11 cellular contexts compared by ENCODE assay signal in the genomic region with DNA sequence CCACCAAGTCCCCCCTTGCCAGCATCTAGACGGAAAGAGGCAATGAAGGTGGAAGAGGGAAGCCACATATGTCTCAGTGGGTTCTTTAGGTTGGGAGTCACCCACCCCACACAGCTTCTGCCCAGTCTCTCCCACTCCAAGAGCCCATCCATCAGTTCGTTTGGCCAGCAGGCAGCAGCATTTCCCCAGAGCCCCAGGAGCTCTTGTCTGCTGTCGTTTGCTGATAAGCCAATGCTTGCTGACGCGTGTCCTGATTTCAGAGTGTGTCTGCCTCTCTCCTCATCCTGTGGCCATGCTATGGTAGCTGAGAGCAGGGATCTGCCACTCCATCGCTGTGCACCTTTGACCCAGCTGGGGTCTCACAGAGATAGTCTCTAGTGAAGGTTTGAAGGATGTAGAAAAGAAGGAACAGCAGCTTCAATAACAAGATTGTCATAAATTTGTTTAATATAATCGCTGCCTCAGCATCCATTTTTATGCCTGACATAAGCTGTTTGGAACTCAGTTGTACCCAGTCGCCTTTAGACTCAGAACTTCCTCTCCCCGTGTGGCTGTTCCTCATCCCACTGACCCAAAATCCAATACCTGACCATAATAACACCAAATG. TPM values are rescaled to one million over a fixed set of nuclear protein-coding genes. Genes with fewer than 3 reads are reported as not detected.
DNase-seq lines count a peak whose midpoint lies in the region; ATAC-seq and TF ChIP-seq lines count a peak whose summit lies in the region.
"Had no signal": no experiment of that assay in that cellular context is flagged by ENCODE, and none has a peak within 500 bp of the region (broad histone marks: within the 10 kb centered on the region; RNA-seq: fewer than 3 reads in every experiment).

No MANE protein-coding gene starts in this region.

- peak; percentile 49 to 53 for DNase-seq in activated T-cell treated with anti-CD3 and anti-CD28 coated beads, Interleukin-2, amount 50 U/mL, for 48 hours
- no peak for DNase-seq in activated T-cell treated with anti-CD3 and anti-CD28 coated beads, Interleukin-2, amount 50 U/mL, for 4 hours
- DNase-seq in HL-60 (ENCODE audit: low read depth in 1 of 2, low spot score in 1 of 2), result no peak
- peak; percentile 13 for DNase-seq in amniotic epithelial cell (ENCODE audit: low read depth)
- peak in 1 of 2 donors; percentile 46 for DNase-seq in stimulated activated effector memory CD8-positive, alpha-beta T cell treated with anti-CD3 and anti-CD28 coated beads, Interleukin-12 subunit alpha, Interleukin-12 subunit beta, amount 100 ng/mL, for 72 hours (ENCODE audit: low spot score in 2 of 2)
- DNase-seq in NCI-H1092 treated with DMSO at 0.1 percent for 48 hours (lab: John Stamatoyannopoulos, UW), result no peak
- DNase-seq: NCI-H1105, sigmoid colon had no signal

- H3K4me1 Mint-ChIP-seq in activated T-cell treated with anti-CD3 and anti-CD28 coated beads, Interleukin-2, amount 50 U/mL, for 4 hours (ENCODE audit: low read depth), result peaks cover 90% of the 10 kb centered on the region
- peaks cover 22% of the 10 kb centered on the region for H3K4me1 Mint-ChIP-seq in stimulated activated effector memory CD8-positive, alpha-beta T cell treated with anti-CD3 and anti-CD28 coated beads, Interleukin-12 subunit alpha, Interleukin-12 subunit beta, amount 100 ng/mL, for 72 hours

- peaks cover 3% of the 10 kb centered on the region for H3K36me3 Mint-ChIP-seq in activated T-cell treated with anti-CD3 and anti-CD28 coated beads, Interleukin-2, amount 50 U/mL, for 4 hours (ENCODE audit: insufficient read depth)
- H3K36me3 Mint-ChIP-seq in stimulated activated effector memory CD8-positive, alpha-beta T cell treated with anti-CD3 and anti-CD28 coated beads, Interleukin-12 subunit alpha, Interleukin-12 subunit beta, amount 100 ng/mL, for 72 hours, result no peaks in the 10 kb centered on the region

- no peaks in the 10 kb centered on the region for H3K27me3 Mint-ChIP-seq in activated T-cell treated with anti-CD3 and anti-CD28 coated beads, Interleukin-2, amount 50 U/mL, for 4 hours (ENCODE audit: low read depth)

- no peak for TF ChIP-seq CTCF in HL-60 (IDR thresholded peaks at IDR 0.05; ENCODE audit: insufficient read depth, low read length)

- peaks cover 10% of the 10 kb centered on the region for H3K9me3 Mint-ChIP-seq in activated T-cell treated with anti-CD3 and anti-CD28 coated beads, Interleukin-2, amount 50 U/mL, for 4 hours
- peaks cover under 1% of the 10 kb centered on the region for H3K9me3 Mint-ChIP-seq in stimulated activated effector memory CD8-positive, alpha-beta T cell treated with anti-CD3 and anti-CD28 coated beads, Interleukin-12 subunit alpha, Interleukin-12 subunit beta, amount 100 ng/mL, for 72 hours

- H3K27me3 ChIP-seq in HL-60 (ENCODE audit: insufficient read depth, poor library complexity, severe bottlenecking), result no peaks in the 10 kb centered on the region
- H3K27me3 ChIP-seq: sigmoid colon had no signal

- no peak for ATAC-seq in activated T-cell treated with anti-CD3 and anti-CD28 coated beads, Interleukin-2, amount 50 U/mL, for 4 hours
- ATAC-seq in stimulated activated effector memory CD8-positive, alpha-beta T cell treated with anti-CD3 and anti-CD28 coated beads, Interleukin-12 subunit alpha, Interleukin-12 subunit beta, amount 100 ng/mL, for 72 hours, result no peak
- no peak for ATAC-seq in GM18519 (IDR thresholded peaks at IDR 0.05; ENCODE audit: low FRiP score, unreplicated experiment)
- ATAC-seq in HG03378 (IDR thresholded peaks at IDR 0.05; ENCODE audit: unreplicated experiment), result no peak
- ATAC-seq: left lobe of liver had no signal

- no peak overlapping the region for H3K4me3 Mint-ChIP-seq in activated T-cell treated with anti-CD3 and anti-CD28 coated beads, Interleukin-2, amount 50 U/mL, for 4 hours
- H3K4me3 Mint-ChIP-seq in stimulated activated effector memory CD8-positive, alpha-beta T cell treated with anti-CD3 and anti-CD28 coated beads, Interleukin-12 subunit alpha, Interleukin-12 subunit beta, amount 100 ng/mL, for 72 hours, result no peak overlapping the region

- H3K27ac ChIP-seq in HL-60 (replicated peaks), result peak overlapping the region; percentile 24; the same call in 1 of the 2 replicates
- H3K27ac ChIP-seq: sigmoid colon had no signal

- H3K4me3 ChIP-seq in HL-60 (replicated peaks; ENCODE audit: insufficient read depth, low read length), result no peak overlapping the region
- H3K4me3 ChIP-seq: sigmoid colon had no signal

- peak overlapping the region; percentile 82 for H3K27ac Mint-ChIP-seq in stimulated activated effector memory CD8-positive, alpha-beta T cell treated with anti-CD3 and anti-CD28 coated beads, Interleukin-12 subunit alpha, Interleukin-12 subunit beta, amount 100 ng/mL, for 72 hours

RNA-seq across cellular contexts. Expression of a gene that starts 39.4 kb away (rescaled TPM):
- total RNA-seq in activated T-cell treated with anti-CD3 and anti-CD28 coated beads, Interleukin-2, amount 50 U/mL, for 4 hours, result under 1 TPM; 0.25 to 0.43 (median 0.37) TPM

Comparison
In these comparisons a context has a peak if more than half of its experiments do, and no peak if none do; other contexts are left out.
1. DNase-seq: peak in activated T-cell treated with anti-CD3 and anti-CD28 coated beads, Interleukin-2, amount 50 U/mL, for 48 hours (2 of 2) and amniotic epithelial cell (single experiment); none in activated T-cell treated with anti-CD3 and anti-CD28 coated beads, Interleukin-2, amount 50 U/mL, for 4 hours (single experiment), HL-60 (0 of 2) and NCI-H1092 treated with DMSO at 0.1 percent for 48 hours (single experiment).